Comparison of ENCODE assay signal across 19 cellular contexts in the genomic region with DNA sequence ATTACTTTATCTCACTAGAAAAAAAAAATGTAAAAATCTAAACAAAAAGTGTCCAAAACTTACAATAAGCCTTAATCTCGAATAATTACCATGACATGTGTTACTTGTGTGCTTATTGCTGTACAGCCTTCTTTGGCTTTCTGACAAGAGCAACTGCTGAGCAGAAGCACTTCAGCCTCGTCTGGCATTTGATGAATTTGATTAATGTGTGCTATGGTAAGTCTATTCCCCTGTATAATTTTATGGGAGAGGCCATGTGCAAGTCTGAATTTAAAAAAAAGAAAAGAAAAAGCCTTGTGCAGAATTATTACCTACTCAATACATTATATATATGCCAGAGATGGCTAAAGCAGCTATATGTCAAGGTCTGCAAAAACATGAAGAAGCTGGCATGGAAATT.
DNase-seq lines count a peak whose midpoint lies in the region; ATAC-seq and TF ChIP-seq lines count a peak whose summit lies in the region.
"Had no signal": no experiment of that assay in that cellular context is flagged by ENCODE, and none has a peak within 500 bp of the region (broad histone marks: within the 10 kb centered on the region; RNA-seq: fewer than 3 reads in every experiment).

No MANE protein-coding gene starts in this region.

- H3K9me3 Mint-ChIP-seq in activated T-cell treated with anti-CD3 and anti-CD28 coated beads, Interleukin-2, amount 50 U/mL, for 24 hours, result no peaks in the 10 kb centered on the region
- no peaks in the 10 kb centered on the region for H3K9me3 Mint-ChIP-seq in neural progenitor cell
- H3K9me3 Mint-ChIP-seq: dendritic cell treated with granulocyte-macrophage colony-stimulating factor and Interleukin-4, amounts not matched to agents 40 ng/mL and 50 ng/mL, for 4 days; type B pancreatic cell had no signal

- ATAC-seq in left lung, result peak; percentile 31
- ATAC-seq in HG02870 (IDR thresholded peaks at IDR 0.05; ENCODE audit: unreplicated experiment), result no peak

- H3K27ac ChIP-seq in KMS-11 (peak overlapping the region; percentile 61; the same call in 1 of the 2 replicates), left lung (no peak overlapping the region), neural progenitor cell (no peak overlapping the region)
- H3K27ac ChIP-seq: neutrophil, WERI-Rb-1 had no signal

- H3K4me1 ChIP-seq in KMS-11 (ENCODE audit: low read depth, poor library complexity, severe bottlenecking) (peaks cover 26% of the 10 kb centered on the region), left lung (no peaks in the 10 kb centered on the region), neural progenitor cell (no peaks in the 10 kb centered on the region)

- peak overlapping the region; percentile 54; the same call in 1 of the 2 replicates for H2AFZ ChIP-seq in KMS-11 (ENCODE audit: low read depth)
- no peak overlapping the region for H2AFZ ChIP-seq in neural progenitor cell (replicated peaks)

- H3K27me3 ChIP-seq in KMS-11 (ENCODE audit: insufficient read depth, low read depth) (no peaks in the 10 kb centered on the region), left lung (no peaks in the 10 kb centered on the region), neural progenitor cell (no peaks in the 10 kb centered on the region), H7 (ENCODE audit: control insufficient read depth, insufficient read depth, low read length) (no peaks in the 10 kb centered on the region)
- H3K27me3 ChIP-seq: neutrophil had no signal

- H3K4me3 Mint-ChIP-seq in activated T-cell treated with anti-CD3 and anti-CD28 coated beads, Interleukin-2, amount 50 U/mL, for 24 hours, result peak overlapping the region; percentile 50
- H3K4me3 Mint-ChIP-seq in neural progenitor cell, result no peak overlapping the region
- H3K4me3 Mint-ChIP-seq: dendritic cell treated with granulocyte-macrophage colony-stimulating factor and Interleukin-4, amounts not matched to agents 40 ng/mL and 50 ng/mL, for 4 days; type B pancreatic cell had no signal

- H3K79me2 ChIP-seq in KMS-11 (ENCODE audit: insufficient read depth, low read depth), result no peaks in the 10 kb centered on the region
- H3K79me2 ChIP-seq in neural progenitor cell (ENCODE audit: low read depth), result no peaks in the 10 kb centered on the region

- intact Hi-C loops in left lung (cut with DNase I), result no loop called here

- peaks cover 19% of the 10 kb centered on the region for H3K36me3 Mint-ChIP-seq in activated T-cell treated with anti-CD3 and anti-CD28 coated beads, Interleukin-2, amount 50 U/mL, for 24 hours (ENCODE audit: low read depth)
- H3K36me3 Mint-ChIP-seq in neural progenitor cell, result no peaks in the 10 kb centered on the region

- H3K27me3 Mint-ChIP-seq in activated T-cell treated with anti-CD3 and anti-CD28 coated beads, Interleukin-2, amount 50 U/mL, for 24 hours, result no peaks in the 10 kb centered on the region
- H3K27me3 Mint-ChIP-seq in neural progenitor cell (ENCODE audit: insufficient read depth, low read depth), result peaks cover 2% of the 10 kb centered on the region
- H3K27me3 Mint-ChIP-seq: dendritic cell treated with granulocyte-macrophage colony-stimulating factor and Interleukin-4, amounts not matched to agents 40 ng/mL and 50 ng/mL, for 4 days; type B pancreatic cell had no signal

- H3K4me3 ChIP-seq in KMS-11 (IDR thresholded peaks at IDR 0.05; ENCODE audit: insufficient read depth, low read depth, low read length) (no peak overlapping the region), left lung (no peak overlapping the region), neural progenitor cell (no peak overlapping the region), H7 (ENCODE audit: insufficient read depth, low read depth, low read length) (no peak overlapping the region)

- H3K4me2 ChIP-seq in KMS-11 (peak overlapping the region; percentile 53; the same call in 1 of the 2 replicates), neural progenitor cell (no peak overlapping the region)

- DNase-seq in activated T-cell treated with anti-CD3 and anti-CD28 coated beads, Interleukin-2, amount 50 U/mL, for 24 hours, result no peak
- no peak for DNase-seq in activated T-cell treated with anti-CD3 and anti-CD28 coated beads, Interleukin-2, amount 50 U/mL, for 1 hour
- DNase-seq in NCI-H69 (lab: John Stamatoyannopoulos, UW), result peak; percentile 20
- DNase-seq in left lung, result no peak
- no peak for DNase-seq in neural progenitor cell (ENCODE audit: low spot score)
- DNase-seq in H7, result no peak
- DNase-seq: DND-41; head of caudate nucleus; KG1; NCI-H1930; NCI-H526 treated with DMSO at 0.1 percent for 48 hours; small intestine; stimulated activated naive CD8-positive, alpha-beta T cell treated with anti-CD3 and anti-CD28 coated beads, Interleukin-15, Interleukin-2, amounts not matched to agents 100 U/mL and 50 U/mL, for 24 hours; WERI-Rb-1 had no signal

- no peak overlapping the region for H3K27ac Mint-ChIP-seq in activated T-cell treated with anti-CD3 and anti-CD28 coated beads, Interleukin-2, amount 50 U/mL, for 24 hours
- no peak overlapping the region for H3K27ac Mint-ChIP-seq in neural progenitor cell
- H3K27ac Mint-ChIP-seq: dendritic cell treated with granulocyte-macrophage colony-stimulating factor and Interleukin-4, amounts not matched to agents 40 ng/mL and 50 ng/mL, for 4 days; type B pancreatic cell had no signal

- H3F3A ChIP-seq in neural progenitor cell (ENCODE audit: low read depth), result no peaks in the 10 kb centered on the region

- H3K9ac ChIP-seq in KMS-11 (no peak overlapping the region; the same call in 1 of the 2 replicates), neural progenitor cell (no peak overlapping the region)

- H3K9me3 ChIP-seq in left lung, result no peaks in the 10 kb centered on the region
- no peaks in the 10 kb centered on the region for H3K9me3 ChIP-seq in neural progenitor cell (ENCODE audit: low read depth)
- H3K9me3 ChIP-seq: neutrophil had no signal

- H3K4me1 Mint-ChIP-seq in activated T-cell treated with anti-CD3 and anti-CD28 coated beads, Interleukin-2, amount 50 U/mL, for 24 hours (ENCODE audit: low read depth), result peaks cover 24% of the 10 kb centered on the region
- H3K4me1 Mint-ChIP-seq in neural progenitor cell, result peaks cover 7% of the 10 kb centered on the region

- H3K36me3 ChIP-seq in KMS-11 (ENCODE audit: insufficient read depth) (no peaks in the 10 kb centered on the region), left lung (no peaks in the 10 kb centered on the region), neural progenitor cell (no peaks in the 10 kb centered on the region), H7 (replicated peaks; ENCODE audit: control insufficient read depth, insufficient read depth, low read length) (no peaks in the 10 kb centered on the region)
- H3K36me3 ChIP-seq: neutrophil, WERI-Rb-1 had no signal

- H4K20me1 ChIP-seq in KMS-11 (ENCODE audit: insufficient read depth), result no peaks in the 10 kb centered on the region
- no peaks in the 10 kb centered on the region for H4K20me1 ChIP-seq in neural progenitor cell (ENCODE audit: low read depth)

- no peak for TF ChIP-seq CTCF in KMS-11 (conservative IDR thresholded peaks at IDR 0.05; ENCODE audit: low read depth, low read length)
- no peak for TF ChIP-seq CTCF in left lung (IDR thresholded peaks at IDR 0.05)
- no peak for TF ChIP-seq CTCF in neural progenitor cell (IDR thresholded peaks at IDR 0.05)
